ENCODE assay signal across 30 cellular contexts in the genomic region with DNA sequence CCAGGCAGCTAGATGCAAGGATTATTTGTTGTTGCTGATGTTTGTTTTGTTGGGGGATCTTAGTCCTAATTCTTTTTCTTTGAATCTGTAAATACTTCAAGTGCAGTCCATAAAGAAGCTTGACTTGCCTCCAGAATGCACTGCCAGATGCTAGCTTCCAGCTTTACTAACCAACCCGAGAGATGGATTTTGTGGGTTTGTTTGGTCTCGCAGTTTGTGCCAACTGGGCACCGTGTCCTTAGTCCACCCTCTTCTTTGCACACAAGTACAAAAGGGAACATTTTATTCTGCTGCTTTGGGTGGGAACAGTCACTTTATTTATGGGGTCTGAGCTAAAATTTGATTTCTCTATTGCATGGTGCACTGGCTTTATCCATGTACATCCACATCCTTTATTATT.
"Had no signal": no experiment of that assay in that cellular context is flagged by ENCODE, and none has a peak within 500 bp of the region (broad histone marks: within the 10 kb centered on the region; RNA-seq: fewer than 3 reads in every experiment).

No MANE protein-coding gene starts in this region.

- ATAC-seq: activated CD4-positive, CD25-positive, alpha-beta regulatory T cell treated with anti-CD3 and anti-CD28 coated beads, Interleukin-2, amount 50 U/mL, for 24 hours; activated CD8-positive, alpha-beta memory T cell treated with anti-CD3 and anti-CD28 coated beads, Interleukin-2, amount 10 ng/mL, durations not matched to agents 7 days and 5 days; activated naive CD4-positive, alpha-beta T cell treated with anti-CD3 and anti-CD28 coated beads, Interleukin-2, amount 50 U/mL, for 72 hours; activated naive CD8-positive, alpha-beta T cell treated with anti-CD3 and anti-CD28 coated beads, Interleukin-2, amount 50 U/mL, for 24 hours; K562; Panc1 had no signal

- H3K9me3 Mint-ChIP-seq: activated naive CD4-positive, alpha-beta T cell treated with anti-CD3 and anti-CD28 coated beads, Interleukin-2, amount 50 U/mL, for 72 hours; activated naive CD8-positive, alpha-beta T cell treated with anti-CD3 and anti-CD28 coated beads, Interleukin-2, amount 50 U/mL, for 24 hours; activated T-cell treated with anti-CD3 and anti-CD28 coated beads, Interleukin-2, amount 50 U/mL, for 24 hours; activated T-helper 1 cell treated with anti-CD3 and anti-CD28 coated beads, Interleukin-12 subunit alpha, Interleukin-12 subunit beta, Interleukin-2, Interleukin-4 antibody, amounts not matched to agents 30 ng/mL and 10 ng/mL and 1 ng/mL, durations not matched to agents 14 hours and 24 hours and 36 hours; central memory CD8-positive, alpha-beta T cell had no signal

- H3K4me2 ChIP-seq: SK-N-SH had no signal

- H3K4me3 ChIP-seq: ascending aorta, K562, SJCRH30 had no signal

- H3K36me3 ChIP-seq: ascending aorta, SJCRH30 had no signal

- H3K4me1 Mint-ChIP-seq: activated CD8-positive, alpha-beta memory T cell treated with anti-CD3 and anti-CD28 coated beads, Interleukin-2, amount 10 ng/mL, durations not matched to agents 7 days and 5 days; activated naive CD8-positive, alpha-beta T cell treated with anti-CD3 and anti-CD28 coated beads, Interleukin-2, amount 50 U/mL, for 24 hours had no signal

- H3K4me1 ChIP-seq: ascending aorta, SJCRH30 had no signal

- H3K27ac ChIP-seq: ascending aorta, RWPE1, SJCRH30 had no signal

- H3K27me3 Mint-ChIP-seq: activated CD8-positive, alpha-beta memory T cell treated with anti-CD3 and anti-CD28 coated beads, Interleukin-2, amount 10 ng/mL, durations not matched to agents 7 days and 5 days; activated naive CD8-positive, alpha-beta T cell treated with anti-CD3 and anti-CD28 coated beads, Interleukin-2, amount 50 U/mL, for 24 hours; activated T-cell treated with anti-CD3 and anti-CD28 coated beads, Interleukin-2, amount 50 U/mL, for 24 hours; central memory CD8-positive, alpha-beta T cell had no signal

- H3K27ac Mint-ChIP-seq: activated CD8-positive, alpha-beta memory T cell treated with anti-CD3 and anti-CD28 coated beads, Interleukin-2, amount 10 ng/mL, durations not matched to agents 7 days and 5 days; activated naive CD4-positive, alpha-beta T cell treated with anti-CD3 and anti-CD28 coated beads, Interleukin-2, amount 50 U/mL, for 72 hours; activated naive CD8-positive, alpha-beta T cell treated with anti-CD3 and anti-CD28 coated beads, Interleukin-2, amount 50 U/mL, for 24 hours; activated T-cell treated with anti-CD3 and anti-CD28 coated beads, Interleukin-2, amount 50 U/mL, for 24 hours; activated T-helper 1 cell treated with anti-CD3 and anti-CD28 coated beads, Interleukin-12 subunit alpha, Interleukin-12 subunit beta, Interleukin-2, Interleukin-4 antibody, amounts not matched to agents 30 ng/mL and 10 ng/mL and 1 ng/mL, durations not matched to agents 14 hours and 24 hours and 36 hours had no signal

- H3K27me3 ChIP-seq: ascending aorta, SJCRH30 had no signal

- H3K4me3 Mint-ChIP-seq: activated CD8-positive, alpha-beta memory T cell treated with anti-CD3 and anti-CD28 coated beads, Interleukin-2, amount 10 ng/mL, durations not matched to agents 7 days and 5 days; activated naive CD8-positive, alpha-beta T cell treated with anti-CD3 and anti-CD28 coated beads, Interleukin-2, amount 50 U/mL, for 24 hours; activated T-cell treated with anti-CD3 and anti-CD28 coated beads, Interleukin-2, amount 50 U/mL, for 24 hours; activated T-helper 1 cell treated with anti-CD3 and anti-CD28 coated beads, Interleukin-12 subunit alpha, Interleukin-12 subunit beta, Interleukin-2, Interleukin-4 antibody, amounts not matched to agents 30 ng/mL and 10 ng/mL and 1 ng/mL, durations not matched to agents 14 hours and 24 hours and 36 hours; central memory CD8-positive, alpha-beta T cell had no signal

- DNase-seq: activated CD4-positive, alpha-beta T cell treated with anti-CD3 and anti-CD28 coated beads for 48 hours; activated CD4-positive, alpha-beta T cell treated with anti-CD3 and anti-CD28 coated beads, Interleukin-2, amount 50 U/mL, for 4 hours; activated CD8-positive, alpha-beta memory T cell treated with anti-CD3 and anti-CD28 coated beads, Interleukin-2, amount 10 ng/mL, durations not matched to agents 7 days and 5 days; activated effector memory CD4-positive, alpha-beta T cell treated with Interleukin-2 at 50 U/mL for 16 hours; activated naive CD4-positive, alpha-beta T cell; activated naive CD8-positive, alpha-beta T cell treated with anti-CD3 and anti-CD28 coated beads, Interleukin-2, amount 50 U/mL, for 24 hours; activated T-cell treated with anti-CD3 and anti-CD28 coated beads, Interleukin-2, amount 50 U/mL, for 24 hours; amniotic stem cell; Karpas-422; NCI-H1092; NCI-H1417; NCI-H1930; NCI-H2171; NCI-H226; NCI-H526; NCI-H82; NK-92 treated with Interleukin-12 subunit alpha and Interleukin-12 subunit beta, amount 100 ng/mL, for 24 hours; OCI-M1; Right ventricle myocardium superior; SJCRH30; SK-N-SH; SW 1271 had no signal

- H3K36me3 Mint-ChIP-seq: activated CD8-positive, alpha-beta memory T cell treated with anti-CD3 and anti-CD28 coated beads, Interleukin-2, amount 10 ng/mL, durations not matched to agents 7 days and 5 days; activated naive CD4-positive, alpha-beta T cell treated with anti-CD3 and anti-CD28 coated beads, Interleukin-2, amount 50 U/mL, for 72 hours had no signal

- H3K9me2 ChIP-seq: SK-N-SH had no signal
